12 cellular contexts compared by ENCODE assay signal in the genomic region with DNA sequence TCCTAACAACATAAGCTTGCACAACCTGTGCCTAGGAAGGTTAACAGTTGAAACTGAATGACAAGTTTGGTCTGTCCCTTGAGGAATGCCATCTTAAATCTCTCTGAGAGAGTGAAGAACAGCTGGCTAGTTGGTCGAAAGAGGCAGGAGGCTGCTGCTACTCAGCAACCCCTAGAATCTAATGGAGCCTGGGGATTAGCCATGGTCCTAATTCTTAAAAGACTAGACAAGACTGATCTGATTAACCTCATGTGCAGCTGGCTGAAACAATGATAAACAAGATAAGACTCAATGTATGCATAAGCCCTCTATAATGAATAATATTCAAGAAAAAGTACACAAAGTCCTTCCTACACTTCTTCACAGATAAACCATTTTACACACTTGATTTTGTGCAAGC.
"Had no signal": no experiment of that assay in that cellular context is flagged by ENCODE, and none has a peak within 500 bp of the region (broad histone marks: within the 10 kb centered on the region; RNA-seq: fewer than 3 reads in every experiment).

No MANE protein-coding gene starts in this region.

- H3K4me3 ChIP-seq: cardiac muscle cell, mucosa of descending colon, ovary had no signal

- DNase-seq: activated CD4-positive, alpha-beta memory T cell treated with anti-CD3 and anti-CD28 coated beads for 36 hours; activated naive CD8-positive, alpha-beta T cell treated with anti-CD3 and anti-CD28 coated beads, Interleukin-2, amount 50 U/mL, for 24 hours; activated T-cell treated with anti-CD3 and anti-CD28 coated beads, Interleukin-2, amount 50 U/mL, for 48 hours; cortex of kidney; left cardiac atrium; mucosa of descending colon; ovary; stimulated activated CD4-positive, alpha-beta T cell treated with anti-CD3 and anti-CD28 coated beads, Interleukin-4, amount 100 ng/mL, for 1 hour; stimulated activated CD8-positive, alpha-beta memory T cell treated with anti-CD3 and anti-CD28 coated beads, Interleukin-4, amount 100 ng/mL, for 48 hours; T1000 had no signal

- H3K27me3 ChIP-seq: cardiac muscle cell, ovary had no signal

- H3K4me3 Mint-ChIP-seq: activated CD4-positive, alpha-beta memory T cell treated with anti-CD3 and anti-CD28 coated beads for 36 hours; activated naive CD8-positive, alpha-beta T cell treated with anti-CD3 and anti-CD28 coated beads, Interleukin-2, amount 50 U/mL, for 24 hours; stimulated activated naive CD8-positive, alpha-beta T cell treated with anti-CD3 and anti-CD28 coated beads, Interleukin-15, Interleukin-2, amounts not matched to agents 100 ng/mL and 50 ng/mL, for 24 hours had no signal

- H3K4me1 Mint-ChIP-seq: activated naive CD8-positive, alpha-beta T cell treated with anti-CD3 and anti-CD28 coated beads, Interleukin-2, amount 50 U/mL, for 24 hours had no signal

- H3K36me3 ChIP-seq: cardiac muscle cell, ovary had no signal

- H3K36me3 Mint-ChIP-seq: activated CD4-positive, alpha-beta memory T cell treated with anti-CD3 and anti-CD28 coated beads for 36 hours had no signal

- H3K9me3 ChIP-seq: mucosa of descending colon, ovary had no signal

- H3K27ac Mint-ChIP-seq: activated CD4-positive, alpha-beta memory T cell treated with anti-CD3 and anti-CD28 coated beads for 36 hours; activated naive CD8-positive, alpha-beta T cell treated with anti-CD3 and anti-CD28 coated beads, Interleukin-2, amount 50 U/mL, for 24 hours; stimulated activated naive CD8-positive, alpha-beta T cell treated with anti-CD3 and anti-CD28 coated beads, Interleukin-15, Interleukin-2, amounts not matched to agents 100 ng/mL and 50 ng/mL, for 24 hours had no signal

- H3K27me3 Mint-ChIP-seq: activated naive CD8-positive, alpha-beta T cell treated with anti-CD3 and anti-CD28 coated beads, Interleukin-2, amount 50 U/mL, for 24 hours had no signal

- H3K9me3 Mint-ChIP-seq: activated CD4-positive, alpha-beta memory T cell treated with anti-CD3 and anti-CD28 coated beads for 36 hours; activated naive CD8-positive, alpha-beta T cell treated with anti-CD3 and anti-CD28 coated beads, Interleukin-2, amount 50 U/mL, for 24 hours; stimulated activated naive CD8-positive, alpha-beta T cell treated with anti-CD3 and anti-CD28 coated beads, Interleukin-15, Interleukin-2, amounts not matched to agents 100 ng/mL and 50 ng/mL, for 24 hours had no signal

- H3K27ac ChIP-seq: cardiac muscle cell, ovary had no signal
